2 cellular contexts compared by ENCODE assay signal in the genomic region with DNA sequence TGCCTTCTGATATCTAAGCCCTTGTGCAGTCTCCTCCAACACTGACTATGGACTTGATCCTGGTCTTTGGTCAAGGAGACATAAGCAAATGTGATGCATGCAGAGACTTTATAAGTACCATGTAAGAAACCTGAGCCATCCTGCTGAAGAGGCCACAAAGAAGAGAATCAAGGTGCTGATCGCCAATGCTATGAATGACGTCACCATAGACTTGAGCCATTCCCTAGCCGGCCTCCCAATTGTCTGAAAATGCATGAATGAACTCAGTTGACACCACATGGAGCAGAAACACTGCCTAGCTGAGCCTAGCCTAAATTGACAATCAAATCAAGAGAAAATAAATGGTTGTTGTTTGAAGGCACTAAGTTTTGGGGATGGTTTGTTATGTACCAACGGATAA.
TF ChIP-seq lines count a peak whose summit lies in the region.

No MANE protein-coding gene starts in this region.

TF ChIP-seq in HepG2, 621 proteins besides CTCF, POLR2A, EP300 and RAD21:
- TF ChIP-seq ZNF44 (CRISPR knock-in tag; IDR thresholded peaks at IDR 0.05), result no peak
- no peak for TF ChIP-seq ZNF446 (CRISPR knock-in tag; IDR thresholded peaks at IDR 0.05)
- TF ChIP-seq THYN1 (CRISPR knock-in tag; IDR thresholded peaks at IDR 0.05; ENCODE audit: borderline replicate concordance, low read depth), result no peak
- TF ChIP-seq REXO4 (CRISPR knock-in tag; IDR thresholded peaks at IDR 0.05; ENCODE audit: borderline replicate concordance), result no peak
- no peak for TF ChIP-seq ZBTB38 (CRISPR knock-in tag; IDR thresholded peaks at IDR 0.05)
- TF ChIP-seq ZNF362 (CRISPR knock-in tag; IDR thresholded peaks at IDR 0.05; ENCODE audit: borderline replicate concordance), result no peak
- peak; percentile 95 for TF ChIP-seq ATF7 (IDR thresholded peaks at IDR 0.05)
- TF ChIP-seq ATF7 (CRISPR knock-in tag; IDR thresholded peaks at IDR 0.05), result no peak
- peak; percentile 89 for TF ChIP-seq CREB1 (IDR thresholded peaks at IDR 0.05)
- no peak for TF ChIP-seq CREB1 (CRISPR knock-in tag; IDR thresholded peaks at IDR 0.05)

TF ChIP-seq in K562, 482 proteins besides CTCF, POLR2A, EP300 and RAD21:
- TF ChIP-seq PHF21A (IDR thresholded peaks at IDR 0.05; ENCODE audit: borderline replicate concordance, low read depth) (no peak), POLR3G (IDR thresholded peaks at IDR 0.05; ENCODE audit: extremely low read depth, insufficient read length, insufficient replicate concordance) (no peak), RNF219 (CRISPR knock-in tag; IDR thresholded peaks at IDR 0.05) (no peak)
- TF ChIP-seq, protein P1, sequence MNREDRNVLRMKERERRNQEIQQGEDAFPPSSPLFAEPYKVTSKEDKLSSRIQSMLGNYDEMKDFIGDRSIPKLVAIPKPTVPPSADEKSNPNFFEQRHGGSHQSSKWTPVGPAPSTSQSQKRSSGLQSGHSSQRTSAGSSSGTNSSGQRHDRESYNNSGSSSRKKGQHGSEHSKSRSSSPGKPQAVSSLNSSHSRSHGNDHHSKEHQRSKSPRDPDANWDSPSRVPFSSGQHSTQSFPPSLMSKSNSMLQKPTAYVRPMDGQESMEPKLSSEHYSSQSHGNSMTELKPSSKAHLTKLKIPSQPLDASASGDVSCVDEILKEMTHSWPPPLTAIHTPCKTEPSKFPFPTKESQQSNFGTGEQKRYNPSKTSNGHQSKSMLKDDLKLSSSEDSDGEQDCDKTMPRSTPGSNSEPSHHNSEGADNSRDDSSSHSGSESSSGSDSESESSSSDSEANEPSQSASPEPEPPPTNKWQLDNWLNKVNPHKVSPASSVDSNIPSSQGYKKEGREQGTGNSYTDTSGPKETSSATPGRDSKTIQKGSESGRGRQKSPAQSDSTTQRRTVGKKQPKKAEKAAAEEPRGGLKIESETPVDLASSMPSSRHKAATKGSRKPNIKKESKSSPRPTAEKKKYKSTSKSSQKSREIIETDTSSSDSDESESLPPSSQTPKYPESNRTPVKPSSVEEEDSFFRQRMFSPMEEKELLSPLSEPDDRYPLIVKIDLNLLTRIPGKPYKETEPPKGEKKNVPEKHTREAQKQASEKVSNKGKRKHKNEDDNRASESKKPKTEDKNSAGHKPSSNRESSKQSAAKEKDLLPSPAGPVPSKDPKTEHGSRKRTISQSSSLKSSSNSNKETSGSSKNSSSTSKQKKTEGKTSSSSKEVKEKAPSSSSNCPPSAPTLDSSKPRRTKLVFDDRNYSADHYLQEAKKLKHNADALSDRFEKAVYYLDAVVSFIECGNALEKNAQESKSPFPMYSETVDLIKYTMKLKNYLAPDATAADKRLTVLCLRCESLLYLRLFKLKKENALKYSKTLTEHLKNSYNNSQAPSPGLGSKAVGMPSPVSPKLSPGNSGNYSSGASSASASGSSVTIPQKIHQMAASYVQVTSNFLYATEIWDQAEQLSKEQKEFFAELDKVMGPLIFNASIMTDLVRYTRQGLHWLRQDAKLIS (CRISPR knock-in tag; IDR thresholded peaks at IDR 0.05), result no peak
- TF ChIP-seq, protein P2, sequence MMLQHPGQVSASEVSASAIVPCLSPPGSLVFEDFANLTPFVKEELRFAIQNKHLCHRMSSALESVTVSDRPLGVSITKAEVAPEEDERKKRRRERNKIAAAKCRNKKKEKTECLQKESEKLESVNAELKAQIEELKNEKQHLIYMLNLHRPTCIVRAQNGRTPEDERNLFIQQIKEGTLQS (IDR thresholded peaks at IDR 0.05), result peak; percentile 44
- TF ChIP-seq, protein P2 (CRISPR knock-in tag; conservative IDR thresholded peaks at IDR 0.05), result no peak
